Comparison of ENCODE assay signal across 8 cellular contexts in genomic region chr15:82540055-82540983, GRCh38. TPM values are rescaled to one million over a fixed set of nuclear protein-coding genes. Genes with fewer than 3 reads are reported as not detected.
A peak's percentile ranks its signal among the peaks of the same experiment; 100 is the strongest.
DNase-seq lines count a peak whose midpoint lies in the region; ATAC-seq and TF ChIP-seq lines count a peak whose summit lies in the region.

Gene RPS17 (minus strand): TSS chr15:82540457. CDS start chr15:82540428, 29 bp downstream.

- H3K4me1 Mint-ChIP-seq in dendritic cell treated with granulocyte-macrophage colony-stimulating factor and Interleukin-4, amounts not matched to agents 40 ng/mL and 50 ng/mL, for 4 days (ENCODE audit: low read depth), result peaks cover 43% of the 10 kb centered on the region

- H3K9me3 ChIP-seq in A673 (ENCODE audit: low read depth, low read length, poor library complexity, severe bottlenecking) (no peaks in the 10 kb centered on the region), lower lobe of right lung (no peaks in the 10 kb centered on the region)

- H3K27me3 Mint-ChIP-seq in dendritic cell treated with granulocyte-macrophage colony-stimulating factor and Interleukin-4, amounts not matched to agents 40 ng/mL and 50 ng/mL, for 4 days, result peaks cover 8% of the 10 kb centered on the region

- H3K4me3 ChIP-seq in A673 (ENCODE audit: low read depth, low read length, poor library complexity, severe bottlenecking), result peak within 1 kb of the TSS; percentile 76
- H3K4me3 ChIP-seq in lower lobe of right lung, result peak within 1 kb of the TSS; percentile 97

- H3K4me3 Mint-ChIP-seq in dendritic cell treated with granulocyte-macrophage colony-stimulating factor and Interleukin-4, amounts not matched to agents 40 ng/mL and 50 ng/mL, for 4 days, result peak within 1 kb of the TSS; percentile 96

- H3K27ac Mint-ChIP-seq in dendritic cell treated with granulocyte-macrophage colony-stimulating factor and Interleukin-4, amounts not matched to agents 40 ng/mL and 50 ng/mL, for 4 days, result peak within 1 kb of the TSS; percentile 96

- TF ChIP-seq POLR2A in GM19099 (IDR thresholded peaks at IDR 0.05; ENCODE audit: extremely low read depth, insufficient read length, low read depth), result peak; percentile 98

- H3K27ac ChIP-seq in A673 (ENCODE audit: low read depth, low read length, poor library complexity, severe bottlenecking) (peak within 1 kb of the TSS; percentile 91), lower lobe of right lung (peak within 1 kb of the TSS; percentile 86)

- BruUV-seq in A673 (replicated peaks; lab: Mats Ljungman, UMichigan), result no TSS peak

- no peaks in the 10 kb centered on the region for H3K9me3 Mint-ChIP-seq in dendritic cell treated with granulocyte-macrophage colony-stimulating factor and Interleukin-4, amounts not matched to agents 40 ng/mL and 50 ng/mL, for 4 days

- ATAC-seq in HG03439 (IDR thresholded peaks at IDR 0.05; ENCODE audit: unreplicated experiment), result peak; percentile 93
- ATAC-seq in lower lobe of right lung, result peak; percentile 98 to 99

- TF ChIP-seq CTCF in A673 (conservative IDR thresholded peaks at IDR 0.05; ENCODE audit: low read depth, low read length), result peak; percentile 99
- TF ChIP-seq CTCF in lower lobe of right lung (IDR thresholded peaks at IDR 0.05), result peak; percentile 99

- peaks cover 61% of the 10 kb centered on the region for H3K36me3 Mint-ChIP-seq in dendritic cell treated with granulocyte-macrophage colony-stimulating factor and Interleukin-4, amounts not matched to agents 40 ng/mL and 50 ng/mL, for 4 days (ENCODE audit: low read depth)

- H3K4me1 ChIP-seq in A673 (ENCODE audit: insufficient read depth, low read length, poor library complexity, severe bottlenecking) (peaks cover 15% of the 10 kb centered on the region), lower lobe of right lung (peaks cover 26% of the 10 kb centered on the region)

- POLR2A ChIA-PET in A673 (lab: Charles Lee; ENCODE audit: low non-redundant PET), result interaction anchor here (1.1 kb wide), 1 partner anchor 15 kb away, joined by 10 read pairs; no protein-coding TSS in a partner anchor

- DNase-seq in A673 (ENCODE audit: low spot score), result peak; percentile 97
- peak; percentile 99 for DNase-seq in activated CD4-positive, CD25-positive, alpha-beta regulatory T cell treated with anti-CD3 and anti-CD28 coated beads, Interleukin-2, amount 50 U/mL, for 72 hours
- peak; percentile 98 for DNase-seq in lower lobe of right lung
- peak; percentile 96 to 98 (median 96) for DNase-seq in stimulated activated CD4-positive, alpha-beta T cell treated with anti-CD3 and anti-CD28 coated beads, TNF-alpha, amount 100 ng/mL, for 48 hours (ENCODE audit: low read depth in 3 of 3)
- no peak for DNase-seq in NCI-H2107 (lab: John Stamatoyannopoulos, UW)

- H3K27me3 ChIP-seq in A673 (replicated peaks; ENCODE audit: insufficient read depth, low read depth, low read length, poor library complexity) (no peaks in the 10 kb centered on the region), lower lobe of right lung (ENCODE audit: low read depth) (no peaks in the 10 kb centered on the region)

- CTCF ChIA-PET in A673 (lab: Charles Lee), result interaction anchor here (0.9 to 1.6 kb wide), 2 partner anchors 9 to 210 kb away, joined by 3 to 7 read pairs; no protein-coding TSS in a partner anchor

- intact Hi-C loops in A673 (cut with micrococcal nuclease; ENCODE audit: unreplicated experiment), result loop anchor here (5.0 kb wide), 1 partner anchor 447 kb away; the partner anchor contains the start of gene RAMAC
- intact Hi-C loops in dendritic cell treated with granulocyte-macrophage colony-stimulating factor and Interleukin-4, amounts not matched to agents 40 ng/mL and 50 ng/mL, for 4 days (cut with micrococcal nuclease), result loop anchor here (10.0 kb wide), 3 partner anchors 214 to 496 kb away; partner anchors contain the start of genes FSD2, MEX3B and WHAMM
- intact Hi-C loops in lower lobe of right lung (cut with DNase I), result no loop called here

- H3K36me3 ChIP-seq in A673 (ENCODE audit: insufficient read depth, low read length, poor library complexity, severe bottlenecking), result peaks cover 42% of the 10 kb centered on the region
- H3K36me3 ChIP-seq in lower lobe of right lung, result peaks cover 37% of the 10 kb centered on the region

RNA-seq across cellular contexts. Expression of gene RPS17, which starts in this region (rescaled TPM):
- total RNA-seq in A673 (2021) (1,732 and 1,749 TPM in 2 replicates), lower lobe of right lung (1,182 TPM)
